26 cellular contexts compared by ENCODE assay signal in genomic region chr12:85688837-85689236, GRCh38.
A peak's percentile ranks its signal among the peaks of the same experiment; 100 is the strongest.
DNase-seq lines count a peak whose midpoint lies in the region; ATAC-seq, FAIRE-seq and TF ChIP-seq lines count a peak whose summit lies in the region.
"Had no signal": no experiment of that assay in that cellular context is flagged by ENCODE, and none has a peak within 500 bp of the region (broad histone marks: within the 10 kb centered on the region; RNA-seq: fewer than 3 reads in every experiment).

No MANE protein-coding gene starts in this region.

- H2BK15ac ChIP-seq in H9 (ENCODE audit: low read depth, low read length), result no peak overlapping the region

- H3K27ac ChIP-seq in H9 (ENCODE audit: insufficient read length, low read depth, low read length), result peak overlapping the region; percentile 10
- no peak overlapping the region for H3K27ac ChIP-seq in astrocyte (ENCODE audit: low read depth, low read length)
- H3K27ac ChIP-seq in trophoblast cell (ENCODE audit: low read depth, low read length), result peak overlapping the region; percentile 25
- H3K27ac ChIP-seq: dorsolateral prefrontal cortex, epithelial cell of prostate, foreskin keratinocyte, spleen, tibial artery had no signal

- H4K5ac ChIP-seq in H9 (ENCODE audit: insufficient read length, low read depth, low read length), result no peak overlapping the region

- H3K4me2 ChIP-seq in H9 (ENCODE audit: insufficient read depth, insufficient read length, low read length), result no peak overlapping the region
- H3K4me2 ChIP-seq in astrocyte (ENCODE audit: low read length), result no peak overlapping the region
- no peak overlapping the region for H3K4me2 ChIP-seq in trophoblast cell (ENCODE audit: low read length)

- H3K18ac ChIP-seq in H9 (ENCODE audit: insufficient read length, low read depth, low read length) (no peak overlapping the region), trophoblast cell (ENCODE audit: low read length) (no peak overlapping the region)

- no peaks in the 10 kb centered on the region for H4K20me1 ChIP-seq in H9 (ENCODE audit: control insufficient read depth, insufficient read depth, insufficient read length)
- H4K20me1 ChIP-seq in astrocyte (ENCODE audit: insufficient read depth, low read length), result no peaks in the 10 kb centered on the region

- H3K9me3 ChIP-seq in H9 (ENCODE audit: control insufficient read depth, low read depth, low read length) (no peaks in the 10 kb centered on the region), astrocyte (ENCODE audit: insufficient read depth, low read depth, low read length) (no peaks in the 10 kb centered on the region), trophoblast cell (ENCODE audit: insufficient read depth, low read depth, low read length) (no peaks in the 10 kb centered on the region), BE2C (no peaks in the 10 kb centered on the region)
- H3K9me3 ChIP-seq: spleen, tibial artery had no signal

- H3K27me3 Mint-ChIP-seq in H9 (ENCODE audit: low read depth), result no peaks in the 10 kb centered on the region
- no peaks in the 10 kb centered on the region for H3K27me3 Mint-ChIP-seq in astrocyte (ENCODE audit: low read depth, unreplicated experiment)
- H3K27me3 Mint-ChIP-seq: CD4-positive, alpha-beta memory T cell; stimulated activated naive CD8-positive, alpha-beta T cell treated with anti-CD3 and anti-CD28 coated beads, Interleukin-15, Interleukin-2, amounts not matched to agents 100 ng/mL and 50 ng/mL, for 24 hours had no signal

- no peak overlapping the region for H3K4me3 Mint-ChIP-seq in H9
- H3K4me3 Mint-ChIP-seq in astrocyte (ENCODE audit: unreplicated experiment), result no peak overlapping the region
- H3K4me3 Mint-ChIP-seq: CD4-positive, alpha-beta memory T cell; natural killer cell treated with Interleukin-12 subunit alpha and Interleukin-12 subunit beta and Interleukin-15 and Interleukin-18, amount 100 ng/mL, for 72 hours; stimulated activated naive CD8-positive, alpha-beta T cell treated with anti-CD3 and anti-CD28 coated beads, Interleukin-15, Interleukin-2, amounts not matched to agents 100 ng/mL and 50 ng/mL, for 24 hours had no signal

- H3K36me3 Mint-ChIP-seq in H9 (ENCODE audit: insufficient read depth in 1 of 3, low read depth in 3 of 3) (peaks cover 0 to 6% (median 0%) of the 10 kb centered on the region in 3 experiments; a peak in 1 of 7 replicates), astrocyte (ENCODE audit: low read depth, unreplicated experiment) (no peaks in the 10 kb centered on the region)
- H3K36me3 Mint-ChIP-seq: CD4-positive, alpha-beta memory T cell; natural killer cell treated with Interleukin-12 subunit alpha and Interleukin-12 subunit beta and Interleukin-15 and Interleukin-18, amount 100 ng/mL, for 72 hours had no signal

- TF ChIP-seq CTCF in H9 (conservative IDR thresholded peaks at IDR 0.05) (no peak), astrocyte (IDR thresholded peaks at IDR 0.05; ENCODE audit: insufficient read depth, low read depth, low read length) (no peak), kidney epithelial cell (IDR thresholded peaks at IDR 0.05; ENCODE audit: insufficient read depth, low read length, poor library complexity, severe bottlenecking) (no peak), BE2C (IDR thresholded peaks at IDR 0.05; ENCODE audit: low read depth, low read length) (no peak)

- H4K91ac ChIP-seq in H9 (ENCODE audit: insufficient read length, low read depth, low read length) (no peak overlapping the region), trophoblast cell (ENCODE audit: low read depth, low read length) (no peak overlapping the region)

- no peak overlapping the region for H4K8ac ChIP-seq in H9 (replicated peaks; ENCODE audit: insufficient read length, low read depth, low read length)
- H4K8ac ChIP-seq in trophoblast cell (ENCODE audit: low read depth, low read length), result no peak overlapping the region

- H3K4me3 ChIP-seq in astrocyte (ENCODE audit: insufficient read depth, low read depth, low read length) (no peak overlapping the region), kidney epithelial cell (ENCODE audit: low read depth, low read length) (no peak overlapping the region), trophoblast cell (ENCODE audit: low read depth, low read length) (no peak overlapping the region), BE2C (ENCODE audit: low read depth, low read length) (no peak overlapping the region)
- H3K4me3 ChIP-seq: dorsolateral prefrontal cortex, spleen, tibial artery had no signal

- H3K27me3 ChIP-seq in H9 (ENCODE audit: insufficient read depth, low read length), result no peaks in the 10 kb centered on the region
- H3K27me3 ChIP-seq in astrocyte (ENCODE audit: insufficient read depth, low read length), result no peaks in the 10 kb centered on the region
- H3K27me3 ChIP-seq in kidney epithelial cell (ENCODE audit: control insufficient read depth, insufficient read depth, low read length), result no peaks in the 10 kb centered on the region
- no peaks in the 10 kb centered on the region for H3K27me3 ChIP-seq in trophoblast cell (ENCODE audit: insufficient read depth, low read length)
- no peaks in the 10 kb centered on the region for H3K27me3 ChIP-seq in BE2C
- H3K27me3 ChIP-seq: dorsolateral prefrontal cortex, foreskin keratinocyte, spleen, tibial artery had no signal

- H2BK5ac ChIP-seq in H9 (ENCODE audit: insufficient read length, low read length) (no peak overlapping the region), trophoblast cell (ENCODE audit: low read depth, low read length, poor library complexity) (no peak overlapping the region)

- no peak overlapping the region for H2BK120ac ChIP-seq in H9 (ENCODE audit: low read depth, low read length, poor library complexity, severe bottlenecking)
- no peak overlapping the region for H2BK120ac ChIP-seq in trophoblast cell (ENCODE audit: insufficient read depth, low read length, poor library complexity)

- H2BK12ac ChIP-seq in H9 (ENCODE audit: insufficient read length, low read depth, low read length), result peak overlapping the region; percentile 35
- no peak overlapping the region for H2BK12ac ChIP-seq in trophoblast cell (ENCODE audit: low read length)

- no peaks in the 10 kb centered on the region for H3K9me3 Mint-ChIP-seq in H9
- H3K9me3 Mint-ChIP-seq in astrocyte (ENCODE audit: unreplicated experiment), result no peaks in the 10 kb centered on the region
- H3K9me3 Mint-ChIP-seq: activated T-helper 2 cell treated with anti-CD3 and anti-CD28 coated beads, Interferon-gamma antibody, Interleukin-2, Interleukin-4, amounts not matched to agents 10 μg/mL and 5 μg/mL and 100 μg/mL, durations not matched to agents 14 hours and 24 hours and 36 hours; stimulated activated naive CD8-positive, alpha-beta T cell treated with anti-CD3 and anti-CD28 coated beads, Interleukin-15, Interleukin-2, amounts not matched to agents 100 ng/mL and 50 ng/mL, for 24 hours had no signal

- no peak overlapping the region for H3K4ac ChIP-seq in H9 (ENCODE audit: low read depth, low read length)
- H3K4ac ChIP-seq in trophoblast cell (ENCODE audit: low read depth, low read length), result no peak overlapping the region

- FAIRE-seq in astrocyte (lab: Jason Lieb, UNC), result no peak

- no peak overlapping the region for H3K56ac ChIP-seq in H9 (ENCODE audit: insufficient read length, low read depth, low read length)

- H3K23me2 ChIP-seq in H9 (ENCODE audit: insufficient read length, low read depth, low read length, poor library complexity, severe bottlenecking), result no peaks in the 10 kb centered on the region

- no peak overlapping the region for H2AK5ac ChIP-seq in H9 (ENCODE audit: insufficient read length, low read length)
- H2AK5ac ChIP-seq in trophoblast cell (ENCODE audit: low read length), result no peak overlapping the region

- H3K23ac ChIP-seq in H9 (ENCODE audit: insufficient read length, low read depth, low read length), result no peak overlapping the region
- H3K23ac ChIP-seq in trophoblast cell (ENCODE audit: low read length), result no peak overlapping the region

- no peak for ATAC-seq in GM21360 (IDR thresholded peaks at IDR 0.05; ENCODE audit: unreplicated experiment)
- ATAC-seq: foreskin keratinocyte; natural killer cell treated with Interleukin-12 subunit alpha and Interleukin-12 subunit beta and Interleukin-15 and Interleukin-18, amount 100 ng/mL, for 72 hours had no signal

- no peak overlapping the region for H3K9ac ChIP-seq in H9 (ENCODE audit: extremely low read depth, insufficient read length, low read length)
- H3K9ac ChIP-seq in astrocyte (ENCODE audit: low read length), result no peak overlapping the region
- no peak overlapping the region for H3K9ac ChIP-seq in trophoblast cell (ENCODE audit: low read length)

- H3K4me1 Mint-ChIP-seq in H9 (peaks cover 18% of the 10 kb centered on the region in 2 experiments), astrocyte (ENCODE audit: low read depth, unreplicated experiment) (peaks cover 3% of the 10 kb centered on the region)
- H3K4me1 Mint-ChIP-seq: CD4-positive, alpha-beta memory T cell had no signal

- H3K4me1 ChIP-seq in H9 (ENCODE audit: insufficient read depth, low read length) (peaks cover 5% of the 10 kb centered on the region), astrocyte (ENCODE audit: insufficient read depth, low read length) (no peaks in the 10 kb centered on the region), trophoblast cell (ENCODE audit: control insufficient read depth in 1 of 2, insufficient read depth in 2 of 2, low read length in 2 of 2) (peaks cover 0 to 3% of the 10 kb centered on the region in 2 experiments), BE2C (no peaks in the 10 kb centered on the region)
- H3K4me1 ChIP-seq: foreskin keratinocyte, spleen had no signal

- peak overlapping the region in 1 of 3 experiments; percentile 81; a peak in 2 of 7 replicates for H3K27ac Mint-ChIP-seq in H9
- no peak overlapping the region for H3K27ac Mint-ChIP-seq in astrocyte (ENCODE audit: unreplicated experiment)
- H3K27ac Mint-ChIP-seq: activated T-helper 2 cell treated with anti-CD3 and anti-CD28 coated beads, Interferon-gamma antibody, Interleukin-2, Interleukin-4, amounts not matched to agents 10 μg/mL and 5 μg/mL and 100 μg/mL, durations not matched to agents 14 hours and 24 hours and 36 hours; CD4-positive, alpha-beta memory T cell; natural killer cell treated with Interleukin-12 subunit alpha and Interleukin-12 subunit beta and Interleukin-15 and Interleukin-18, amount 100 ng/mL, for 72 hours; stimulated activated naive CD8-positive, alpha-beta T cell treated with anti-CD3 and anti-CD28 coated beads, Interleukin-15, Interleukin-2, amounts not matched to agents 100 ng/mL and 50 ng/mL, for 24 hours had no signal

- H2BK20ac ChIP-seq in H9 (ENCODE audit: low read depth, low read length, poor library complexity, severe bottlenecking), result no peak overlapping the region

- peak overlapping the region; percentile 70 for H2AFZ ChIP-seq in H9 (ENCODE audit: low read length)
- H2AFZ ChIP-seq in astrocyte (ENCODE audit: low read depth, low read length), result no peak overlapping the region
- no peak overlapping the region for H2AFZ ChIP-seq in trophoblast cell (ENCODE audit: insufficient read depth, low read length, poor library complexity)

- H4K12ac ChIP-seq in trophoblast cell (ENCODE audit: low read depth, low read length), result no peak overlapping the region

- H3K14ac ChIP-seq in H9 (ENCODE audit: insufficient read depth, low read length), result no peak overlapping the region
- no peak overlapping the region for H3K14ac ChIP-seq in trophoblast cell (ENCODE audit: low read length)

- no peaks in the 10 kb centered on the region for H3K79me2 ChIP-seq in H9 (ENCODE audit: insufficient read depth, low read length)
- no peaks in the 10 kb centered on the region for H3K79me2 ChIP-seq in astrocyte (ENCODE audit: insufficient read depth, low read length)
- no peaks in the 10 kb centered on the region for H3K79me2 ChIP-seq in trophoblast cell (ENCODE audit: control insufficient read depth, insufficient read depth, low read length, poor library complexity)

- H3T11ph ChIP-seq in H9 (ENCODE audit: low read length), result no peak overlapping the region

- WGBS in H9 (ENCODE audit: extremely low coverage, insufficient read length, low lambda C conversion rate), result no CpG with 5 or more reads among the region's 1 CpG
- no CpG with 5 or more reads among the region's 1 CpG for WGBS in trophoblast cell (ENCODE audit: extremely low coverage, insufficient coverage, insufficient read length)

- intact Hi-C loops in posterior cingulate gyrus (cut with DNase I), result no loop called here

- H3K36me3 ChIP-seq in astrocyte (ENCODE audit: insufficient read depth, low read length), result no peaks in the 10 kb centered on the region
- no peaks in the 10 kb centered on the region for H3K36me3 ChIP-seq in kidney epithelial cell (ENCODE audit: control insufficient read depth, insufficient read depth, low read length)
- H3K36me3 ChIP-seq in trophoblast cell (ENCODE audit: control insufficient read depth in 1 of 2, insufficient read depth in 2 of 2, low read length in 2 of 2), result no peaks in the 10 kb centered on the region
- no peaks in the 10 kb centered on the region for H3K36me3 ChIP-seq in BE2C
- H3K36me3 ChIP-seq: spleen, tibial artery had no signal

- H3K79me1 ChIP-seq in H9 (ENCODE audit: insufficient read depth, low read depth, low read length, poor library complexity, severe bottlenecking), result no peaks in the 10 kb centered on the region
- H3K79me1 ChIP-seq in trophoblast cell (ENCODE audit: low read length), result no peaks in the 10 kb centered on the region

- DNase-seq in H9 (no peak), astrocyte (ENCODE audit: low read depth) (peak; percentile 33), kidney epithelial cell (ENCODE audit: low read depth) (peak; percentile 10), trophoblast cell (peak; percentile 6 to 83), BE2C (no peak), NCI-H446 (lab: John Stamatoyannopoulos, UW) (no peak), posterior cingulate gyrus (no peak)
- DNase-seq: activated CD4-positive, alpha-beta T cell treated with anti-CD3 and anti-CD28 coated beads for 48 hours; caudate nucleus; CD4-positive, alpha-beta memory T cell; DMS79 treated with DMSO at 0.1 percent for 48 hours; dorsolateral prefrontal cortex; midbrain; NCI-H1092 treated with DMSO at 0.1 percent for 48 hours; NCI-H2107; NCI-H526; SHP77 treated with DMSO at 0.1 percent for 48 hours; spleen; stimulated activated CD4-positive, alpha-beta T cell treated with anti-CD3 and anti-CD28 coated beads, Interleukin-4, amount 100 ng/mL, for 24 hours; tibial artery had no signal

Comparison
In these comparisons a context has a peak if more than half of its experiments do, and no peak if none do; other contexts are left out.
1. DNase-seq: peak in astrocyte (single experiment), kidney epithelial cell (single experiment) and trophoblast cell (2 of 2); none in H9 (single experiment), BE2C (single experiment), NCI-H446 (0 of 2) and posterior cingulate gyrus (0 of 10).